ENCODE assay signal across 21 cellular contexts in genomic region chr2:220899492-220899891, GRCh38.
"Had no signal": no experiment of that assay in that cellular context is flagged by ENCODE, and none has a peak within 500 bp of the region (broad histone marks: within the 10 kb centered on the region; RNA-seq: fewer than 3 reads in every experiment).

No MANE protein-coding gene starts in this region.

- H3K27me3 ChIP-seq: colonic mucosa, gastrocnemius medialis, left lung had no signal

- H3K4me1 ChIP-seq: colonic mucosa, esophagus squamous epithelium, gastrocnemius medialis, left lung, lower lobe of right lung had no signal

- DNase-seq: colonic mucosa; cortex of kidney; effector CD8-positive, alpha-beta T cell; effector memory CD8-positive, alpha-beta T cell; endodermal cell; erythroblast; esophagus squamous epithelium; foreskin fibroblast; foreskin melanocyte; gastrocnemius medialis; glutamatergic neuron; head of caudate nucleus; hippocampal formation; left cardiac atrium; left lung; lower lobe of right lung; mesenchymal stem cell; mucosa of descending colon; naive B cell had no signal

- H3K9me3 ChIP-seq: colonic mucosa, esophagus squamous epithelium, gastrocnemius medialis, left lung, lower lobe of right lung, mucosa of descending colon had no signal

- H3K36me3 ChIP-seq: colonic mucosa, esophagus squamous epithelium, gastrocnemius medialis, left lung, lower lobe of right lung had no signal

- H3K27ac ChIP-seq: colonic mucosa, epithelial cell of prostate, esophagus squamous epithelium, gastrocnemius medialis, left lung, lower lobe of right lung had no signal

- H3K4me3 ChIP-seq: colonic mucosa, esophagus squamous epithelium, gastrocnemius medialis, left lung, lower lobe of right lung, mucosa of descending colon had no signal

- ATAC-seq: effector memory CD8-positive, alpha-beta T cell; esophagus mucosa; gastrocnemius medialis; left lung; lower lobe of right lung; mucosa of descending colon had no signal
